15 cellular contexts compared by ENCODE assay signal in the genomic region with DNA sequence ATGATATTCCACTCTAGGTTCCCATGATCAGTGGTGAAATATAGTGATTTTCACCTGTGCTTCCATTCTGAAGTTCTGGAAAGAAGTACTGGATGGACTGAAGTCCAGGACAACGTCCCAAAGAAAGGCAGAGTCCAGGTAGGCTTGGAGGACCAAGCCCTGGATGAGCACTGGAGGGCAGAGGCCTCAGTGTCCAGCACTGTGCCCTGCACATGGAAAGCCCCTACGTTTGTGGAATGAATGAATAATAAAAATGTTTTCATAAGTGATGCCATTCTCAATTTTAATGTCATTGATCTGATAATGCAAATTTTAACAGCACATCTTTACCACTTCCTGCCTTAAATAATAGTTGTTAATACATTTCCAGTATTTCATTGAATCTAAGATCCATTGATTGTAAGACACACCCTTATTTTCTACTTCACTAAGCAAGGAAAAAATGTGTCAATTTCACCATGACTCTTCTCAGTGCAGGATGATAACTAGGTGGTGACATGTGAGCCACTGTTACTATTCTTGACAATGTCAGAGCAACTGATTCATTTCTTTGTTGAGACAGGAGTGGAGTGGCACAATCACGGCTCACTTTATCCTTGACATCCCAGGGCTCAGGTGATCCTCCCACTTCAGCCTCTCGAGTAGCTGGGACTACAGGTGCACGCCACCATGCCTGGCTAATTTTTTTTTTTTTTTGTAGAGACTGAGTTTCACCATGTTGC. TPM values are rescaled to one million over a fixed set of nuclear protein-coding genes. Genes with fewer than 3 reads are reported as not detected.
A peak's percentile ranks its signal among the peaks of the same experiment; 100 is the strongest.
DNase-seq lines count a peak whose midpoint lies in the region; ATAC-seq and TF ChIP-seq lines count a peak whose summit lies in the region.
"Had no signal": no experiment of that assay in that cellular context is flagged by ENCODE, and none has a peak within 500 bp of the region (broad histone marks: within the 10 kb centered on the region; RNA-seq: fewer than 3 reads in every experiment).

No MANE protein-coding gene starts in this region.

- peaks cover 7% of the 10 kb centered on the region for H3K36me3 Mint-ChIP-seq in activated T-cell treated with anti-CD3 and anti-CD28 coated beads, Interleukin-2, amount 50 U/mL, for 4 hours (ENCODE audit: insufficient read depth)
- H3K36me3 Mint-ChIP-seq in activated T-helper 1 cell treated with anti-CD3 and anti-CD28 coated beads, Interleukin-12 subunit alpha, Interleukin-12 subunit beta, Interleukin-2, Interleukin-4 antibody, amounts not matched to agents 30 ng/mL and 10 ng/mL and 1 ng/mL, durations not matched to agents 14 hours and 24 hours and 36 hours (ENCODE audit: low read depth), result no peaks in the 10 kb centered on the region
- no peaks in the 10 kb centered on the region for H3K36me3 Mint-ChIP-seq in stimulated activated effector memory CD8-positive, alpha-beta T cell treated with anti-CD3 and anti-CD28 coated beads, Interleukin-12 subunit alpha, Interleukin-12 subunit beta, amount 100 ng/mL, for 72 hours

- H3K27ac Mint-ChIP-seq in activated T-helper 1 cell treated with anti-CD3 and anti-CD28 coated beads, Interleukin-12 subunit alpha, Interleukin-12 subunit beta, Interleukin-2, Interleukin-4 antibody, amounts not matched to agents 30 ng/mL and 10 ng/mL and 1 ng/mL, durations not matched to agents 14 hours and 24 hours and 36 hours, result peak overlapping the region; percentile 47
- H3K27ac Mint-ChIP-seq in stimulated activated effector memory CD8-positive, alpha-beta T cell treated with anti-CD3 and anti-CD28 coated beads, Interleukin-12 subunit alpha, Interleukin-12 subunit beta, amount 100 ng/mL, for 72 hours, result peak overlapping the region; percentile 48

- peak; percentile 73 to 74 for ATAC-seq in activated T-cell treated with anti-CD3 and anti-CD28 coated beads, Interleukin-2, amount 50 U/mL, for 4 hours
- ATAC-seq in stimulated activated effector memory CD8-positive, alpha-beta T cell treated with anti-CD3 and anti-CD28 coated beads, Interleukin-12 subunit alpha, Interleukin-12 subunit beta, amount 100 ng/mL, for 72 hours, result peak; percentile 80
- ATAC-seq: PC-3 had no signal

- DNase-seq in activated T-cell treated with anti-CD3 and anti-CD28 coated beads, Interleukin-2, amount 50 U/mL, for 4 hours, result no peak
- DNase-seq in activated T-cell treated with anti-CD3 and anti-CD28 coated beads, Interleukin-2, amount 50 U/mL, for 48 hours, result no peak
- peak; percentile 24 for DNase-seq in GM13977 (ENCODE audit: low spot score)
- no peak for DNase-seq in activated T-helper 1 cell treated with anti-CD3 and anti-CD28 coated beads, Interleukin-12 subunit alpha, Interleukin-12 subunit beta, Interleukin-2, Interleukin-4 antibody, amounts not matched to agents 30 ng/mL and 10 ng/mL and 1 ng/mL, durations not matched to agents 14 hours and 24 hours and 36 hours (ENCODE audit: low spot score)
- no peak for DNase-seq in stimulated activated effector memory CD8-positive, alpha-beta T cell treated with anti-CD3 and anti-CD28 coated beads, Interleukin-12 subunit alpha, Interleukin-12 subunit beta, amount 100 ng/mL, for 72 hours (ENCODE audit: low spot score in 2 of 2)
- DNase-seq in SIG-M5 treated with dmso at 0.1 percent for 504 hours (lab: John Stamatoyannopoulos, UW; ENCODE audit: unreplicated experiment), result no peak
- DNase-seq in NCI-H774 (lab: John Stamatoyannopoulos, UW), result no peak
- DNase-seq: EL, Karpas-422, MM.1S, NCI-H1105, NCI-H1694 treated with DMSO at 0.1 percent for 48 hours, NCI-H345, PC-3 had no signal

- no peak overlapping the region for H3K4me3 Mint-ChIP-seq in activated T-cell treated with anti-CD3 and anti-CD28 coated beads, Interleukin-2, amount 50 U/mL, for 4 hours
- no peak overlapping the region for H3K4me3 Mint-ChIP-seq in activated T-helper 1 cell treated with anti-CD3 and anti-CD28 coated beads, Interleukin-12 subunit alpha, Interleukin-12 subunit beta, Interleukin-2, Interleukin-4 antibody, amounts not matched to agents 30 ng/mL and 10 ng/mL and 1 ng/mL, durations not matched to agents 14 hours and 24 hours and 36 hours
- H3K4me3 Mint-ChIP-seq in stimulated activated effector memory CD8-positive, alpha-beta T cell treated with anti-CD3 and anti-CD28 coated beads, Interleukin-12 subunit alpha, Interleukin-12 subunit beta, amount 100 ng/mL, for 72 hours, result no peak overlapping the region
- H3K4me3 Mint-ChIP-seq: H9 had no signal

- intact Hi-C loops in activated T-helper 1 cell treated with anti-CD3 and anti-CD28 coated beads, Interleukin-12 subunit alpha, Interleukin-12 subunit beta, Interleukin-2, Interleukin-4 antibody, amounts not matched to agents 30 ng/mL and 10 ng/mL and 1 ng/mL, durations not matched to agents 14 hours and 24 hours and 36 hours (cut with micrococcal nuclease), result no loop called here

- TF ChIP-seq CTCF in GM13977 (IDR thresholded peaks at IDR 0.05; ENCODE audit: extremely low read depth, insufficient read depth, missing control alignments), result no peak

- no peaks in the 10 kb centered on the region for H3K9me3 Mint-ChIP-seq in activated T-cell treated with anti-CD3 and anti-CD28 coated beads, Interleukin-2, amount 50 U/mL, for 4 hours
- no peaks in the 10 kb centered on the region for H3K9me3 Mint-ChIP-seq in activated T-helper 1 cell treated with anti-CD3 and anti-CD28 coated beads, Interleukin-12 subunit alpha, Interleukin-12 subunit beta, Interleukin-2, Interleukin-4 antibody, amounts not matched to agents 30 ng/mL and 10 ng/mL and 1 ng/mL, durations not matched to agents 14 hours and 24 hours and 36 hours
- H3K9me3 Mint-ChIP-seq in stimulated activated effector memory CD8-positive, alpha-beta T cell treated with anti-CD3 and anti-CD28 coated beads, Interleukin-12 subunit alpha, Interleukin-12 subunit beta, amount 100 ng/mL, for 72 hours, result no peaks in the 10 kb centered on the region

- peaks cover 5% of the 10 kb centered on the region for H3K4me1 Mint-ChIP-seq in activated T-cell treated with anti-CD3 and anti-CD28 coated beads, Interleukin-2, amount 50 U/mL, for 4 hours (ENCODE audit: low read depth)
- peaks cover 4% of the 10 kb centered on the region for H3K4me1 Mint-ChIP-seq in activated T-helper 1 cell treated with anti-CD3 and anti-CD28 coated beads, Interleukin-12 subunit alpha, Interleukin-12 subunit beta, Interleukin-2, Interleukin-4 antibody, amounts not matched to agents 30 ng/mL and 10 ng/mL and 1 ng/mL, durations not matched to agents 14 hours and 24 hours and 36 hours (ENCODE audit: low read depth)
- H3K4me1 Mint-ChIP-seq in stimulated activated effector memory CD8-positive, alpha-beta T cell treated with anti-CD3 and anti-CD28 coated beads, Interleukin-12 subunit alpha, Interleukin-12 subunit beta, amount 100 ng/mL, for 72 hours, result peaks cover 12% of the 10 kb centered on the region

- no peaks in the 10 kb centered on the region for H3K27me3 Mint-ChIP-seq in activated T-cell treated with anti-CD3 and anti-CD28 coated beads, Interleukin-2, amount 50 U/mL, for 4 hours (ENCODE audit: low read depth)
- H3K27me3 Mint-ChIP-seq in activated T-helper 1 cell treated with anti-CD3 and anti-CD28 coated beads, Interleukin-12 subunit alpha, Interleukin-12 subunit beta, Interleukin-2, Interleukin-4 antibody, amounts not matched to agents 30 ng/mL and 10 ng/mL and 1 ng/mL, durations not matched to agents 14 hours and 24 hours and 36 hours (ENCODE audit: insufficient read depth), result no peaks in the 10 kb centered on the region

- in situ Hi-C loops in GM13977 (cut with MboI; ENCODE audit: low pct_unique_long_range_greater_than_20kb, low sequenced_read_pairs, unreplicated experiment), result no loop called here

RNA-seq across cellular contexts. Expression of a gene that starts 35.2 kb away (rescaled TPM):
- 10 to 100 TPM; 24.0 to 28.5 (median 24.5) TPM for total RNA-seq in activated T-cell treated with anti-CD3 and anti-CD28 coated beads, Interleukin-2, amount 50 U/mL, for 4 hours
- 24.1 and 25.6 TPM in 2 replicates for total RNA-seq in activated T-helper 1 cell treated with anti-CD3 and anti-CD28 coated beads, Interleukin-12 subunit alpha, Interleukin-12 subunit beta, Interleukin-2, Interleukin-4 antibody, amounts not matched to agents 30 ng/mL and 10 ng/mL and 1 ng/mL, durations not matched to agents 14 hours and 24 hours and 36 hours

RNA-seq across cellular contexts. Expression of a gene that starts 57.7 kb away (rescaled TPM):
- 10 to 100 TPM; 19.3 to 22.4 (median 20.5) TPM for total RNA-seq in activated T-cell treated with anti-CD3 and anti-CD28 coated beads, Interleukin-2, amount 50 U/mL, for 4 hours
- total RNA-seq in activated T-helper 1 cell treated with anti-CD3 and anti-CD28 coated beads, Interleukin-12 subunit alpha, Interleukin-12 subunit beta, Interleukin-2, Interleukin-4 antibody, amounts not matched to agents 30 ng/mL and 10 ng/mL and 1 ng/mL, durations not matched to agents 14 hours and 24 hours and 36 hours, result 15.0 and 17.8 TPM in 2 replicates
